In genomic region chr3:151864423-151865101, GRCh38 we compare ENCODE assay signal across 13 cellular contexts. TPM values are rescaled to one million over a fixed set of nuclear protein-coding genes. Genes with fewer than 3 reads are reported as not detected.
DNase-seq lines count a peak whose midpoint lies in the region; ATAC-seq and TF ChIP-seq lines count a peak whose summit lies in the region.
"Had no signal": no experiment of that assay in that cellular context is flagged by ENCODE, and none has a peak within 500 bp of the region (broad histone marks: within the 10 kb centered on the region; RNA-seq: fewer than 3 reads in every experiment).

No MANE protein-coding gene starts in this region.

- TF ChIP-seq POLR2A in ovary (IDR thresholded peaks at IDR 0.05), result no peak

- TF ChIP-seq CTCF in choroid plexus epithelial cell (conservative IDR thresholded peaks at IDR 0.05; ENCODE audit: low read depth, low read length), result no peak
- TF ChIP-seq CTCF in nephron progenitor cell (IDR thresholded peaks at IDR 0.05), result no peak
- TF ChIP-seq CTCF in ovary (IDR thresholded peaks at IDR 0.05), result no peak

- peak overlapping the region in 1 of 2 donors; percentile 34 for H3K27ac ChIP-seq in ovary

- peaks cover 2% of the 10 kb centered on the region for H3K4me1 ChIP-seq in ovary (ENCODE audit: insufficient read depth)

- no peak overlapping the region for H3K4me3 Mint-ChIP-seq in nephron progenitor cell

- H3K9me3 ChIP-seq in ovary, result no peaks in the 10 kb centered on the region

- H3K36me3 ChIP-seq in ovary, result no peaks in the 10 kb centered on the region

- 13 to 20% (median 18%) methylated on average over 4 of the region's 4 CpGs for WGBS in ovary, 3 donors

- H3K27me3 ChIP-seq in ovary, result no peaks in the 10 kb centered on the region

- intact Hi-C loops in ovary (cut with DNase I), result no loop called here

- H3K27me3 Mint-ChIP-seq in nephron progenitor cell (ENCODE audit: low read depth, poor library complexity), result no peaks in the 10 kb centered on the region

- no peak for TF ChIP-seq EP300 in ovary (IDR thresholded peaks at IDR 0.05)

- H3K4me3 ChIP-seq in choroid plexus epithelial cell (ENCODE audit: low read depth, low read length), result no peak overlapping the region
- no peak overlapping the region for H3K4me3 ChIP-seq in ovary

- H3K4me1 Mint-ChIP-seq in nephron progenitor cell, result peaks cover 20% of the 10 kb centered on the region

- DNase-seq in EL, result peak; percentile 89
- DNase-seq in NCI-H82 (lab: John Stamatoyannopoulos, UW), result peak; percentile 63
- DNase-seq in choroid plexus epithelial cell (ENCODE audit: low read depth), result peak; percentile 86
- peak; percentile 68 for DNase-seq in non-pigmented ciliary epithelial cell (ENCODE audit: low read depth)
- DNase-seq in stimulated activated naive CD8-positive, alpha-beta T cell treated with anti-CD3 and anti-CD28 coated beads, Interleukin-15, Interleukin-2, amounts not matched to agents 100 U/mL and 50 U/mL, for 24 hours, result no peak
- DNase-seq in nephron progenitor cell, result no peak
- no peak for DNase-seq in ovary
- DNase-seq in activated CD4-positive, alpha-beta T cell treated with anti-CD3 and anti-CD28 coated beads for 48 hours, result no peak
- DNase-seq: activated T-cell treated with anti-CD3 and anti-CD28 coated beads, Interleukin-2, amount 50 U/mL, for 48 hours; cortex of kidney; DMS79; NCI-H446 treated with DMSO at 0.1 percent for 48 hours; T1000 had no signal

- no peaks in the 10 kb centered on the region for H3K9me3 Mint-ChIP-seq in nephron progenitor cell

- no peak overlapping the region for H3K27ac Mint-ChIP-seq in nephron progenitor cell

- H3K36me3 Mint-ChIP-seq in nephron progenitor cell (ENCODE audit: low read depth), result no peaks in the 10 kb centered on the region

- no peak for ATAC-seq in stimulated activated naive CD8-positive, alpha-beta T cell treated with anti-CD3 and anti-CD28 coated beads, Interleukin-15, Interleukin-2, amounts not matched to agents 100 U/mL and 50 U/mL, for 24 hours

RNA-seq across cellular contexts. Expression of gene SUCNR1, which starts 8.9 kb away (rescaled TPM):
- under 1 TPM in 5 of 7 donors, not detected in 2; 0.05 to 0.50 (median 0.23) TPM for total RNA-seq in ovary
- under 1 TPM; 0.04 to 0.53 TPM for polyA plus RNA-seq in ovary

RNA-seq across cellular contexts. Expression of gene AADAC, which starts 50.6 kb away (rescaled TPM):
- under 1 TPM in 2 of 7 donors, not detected in 5; 0.34 to 0.41 TPM for total RNA-seq in ovary
- 10 to 100 TPM in 1 of 2 donors, under 1 TPM in 1; 0.21 to 40.6 TPM for polyA plus RNA-seq in ovary

Comparison
In these comparisons a context has a peak if more than half of its experiments do, and no peak if none do; other contexts are left out.
1. DNase-seq: peak in EL (single experiment), NCI-H82 (single experiment), choroid plexus epithelial cell (single experiment) and non-pigmented ciliary epithelial cell (single experiment); none in stimulated activated naive CD8-positive, alpha-beta T cell treated with anti-CD3 and anti-CD28 coated beads, Interleukin-15, Interleukin-2, amounts not matched to agents 100 U/mL and 50 U/mL, for 24 hours (single experiment), nephron progenitor cell (single experiment), ovary (0 of 5) and activated CD4-positive, alpha-beta T cell treated with anti-CD3 and anti-CD28 coated beads for 48 hours (single experiment).